In the genomic region with DNA sequence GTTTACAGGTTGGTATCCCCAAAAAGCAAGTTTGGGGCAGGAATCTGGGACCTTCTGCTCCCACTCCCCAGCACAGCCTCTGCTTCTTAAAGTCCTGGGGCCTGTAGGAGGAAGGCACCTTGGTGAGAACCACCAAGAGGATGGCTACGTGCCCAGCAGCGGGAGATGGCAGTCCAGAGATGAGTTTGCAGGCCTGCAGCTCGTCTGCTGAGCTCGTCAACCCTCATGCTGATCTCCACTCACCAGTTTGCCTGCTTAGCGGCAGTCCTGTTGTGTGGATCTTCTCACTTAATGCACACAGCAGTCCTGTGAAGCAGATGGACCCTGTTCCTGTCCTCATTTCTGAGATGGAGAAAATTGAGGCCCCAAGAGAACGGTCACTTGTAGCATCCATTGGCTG, we compare ENCODE assay signal across 29 cellular contexts.
"Had no signal": no experiment of that assay in that cellular context is flagged by ENCODE, and none has a peak within 500 bp of the region (broad histone marks: within the 10 kb centered on the region; RNA-seq: fewer than 3 reads in every experiment).

No MANE protein-coding gene starts in this region.

- H3K27ac ChIP-seq: adrenal gland, body of pancreas, dorsolateral prefrontal cortex, foreskin keratinocyte, gastrocnemius medialis had no signal

- H3K36me3 ChIP-seq: adrenal gland, gastrocnemius medialis had no signal

- H3K4me1 ChIP-seq: adrenal gland, foreskin keratinocyte had no signal

- H3K27me3 ChIP-seq: adrenal gland, body of pancreas, dorsolateral prefrontal cortex, gastrocnemius medialis had no signal

- H3K9me3 ChIP-seq: adrenal gland, body of pancreas, gastrocnemius medialis had no signal

- FAIRE-seq: colon had no signal

- H3K4me3 ChIP-seq: adrenal gland, body of pancreas, dorsolateral prefrontal cortex, gastrocnemius medialis had no signal

- DNase-seq: activated CD4-positive, alpha-beta memory T cell treated with anti-CD3 and anti-CD28 coated beads for 36 hours; activated CD4-positive, alpha-beta T cell treated with anti-CD3 and anti-CD28 coated beads for 36 hours; activated CD4-positive, alpha-beta T cell treated with anti-CD3 and anti-CD28 coated beads, Interleukin-2, amount 10 ng/mL, durations not matched to agents 24 days and 14 days; activated CD4-positive, CD25-positive, alpha-beta regulatory T cell; activated CD4-positive, CD25-positive, alpha-beta regulatory T cell treated with anti-CD3 and anti-CD28 coated beads, Interleukin-2, amount 50 U/mL, for 72 hours; activated CD8-positive, alpha-beta memory T cell treated with anti-CD3 and anti-CD28 coated beads, Interleukin-2, amount 10 ng/mL, durations not matched to agents 7 days and 5 days; activated CD8-positive, alpha-beta memory T cell treated with anti-CD3 and anti-CD28 coated beads, Interleukin-2, amount 50 U/mL, for 4 hours; activated CD8-positive, alpha-beta T cell treated with anti-CD3 and anti-CD28 coated beads, Interleukin-2, amount 10 ng/mL, durations not matched to agents 7 days and 5 days; activated effector memory CD4-positive, alpha-beta T cell treated with anti-CD3 and anti-CD28 coated beads, Interleukin-2, amount 50 U/mL, for 16 hours; activated naive CD4-positive, alpha-beta T cell treated with anti-CD3 and anti-CD28 coated beads for 36 hours; activated naive CD8-positive, alpha-beta T cell treated with anti-CD3 and anti-CD28 coated beads for 36 hours; activated naive CD8-positive, alpha-beta T cell treated with anti-CD3 and anti-CD28 coated beads, Interleukin-2, amount 50 U/mL, for 24 hours; activated T-cell treated with anti-CD3 and anti-CD28 coated beads, Interleukin-2, amount 50 U/mL, for 1 hour; activated T-cell treated with anti-CD3 and anti-CD28 coated beads, Interleukin-2, amount 50 U/mL, for 48 hours; adrenal gland; amygdala; aorta; body of pancreas; caudate nucleus; dorsolateral prefrontal cortex; effector memory CD4-positive, alpha-beta T cell; endodermal cell; foreskin keratinocyte; gastrocnemius medialis; head of caudate nucleus; T-helper 1 cell; T-helper 17 cell; T1000 had no signal
